Comparison of ENCODE assay signal across 10 cellular contexts in the genomic region with DNA sequence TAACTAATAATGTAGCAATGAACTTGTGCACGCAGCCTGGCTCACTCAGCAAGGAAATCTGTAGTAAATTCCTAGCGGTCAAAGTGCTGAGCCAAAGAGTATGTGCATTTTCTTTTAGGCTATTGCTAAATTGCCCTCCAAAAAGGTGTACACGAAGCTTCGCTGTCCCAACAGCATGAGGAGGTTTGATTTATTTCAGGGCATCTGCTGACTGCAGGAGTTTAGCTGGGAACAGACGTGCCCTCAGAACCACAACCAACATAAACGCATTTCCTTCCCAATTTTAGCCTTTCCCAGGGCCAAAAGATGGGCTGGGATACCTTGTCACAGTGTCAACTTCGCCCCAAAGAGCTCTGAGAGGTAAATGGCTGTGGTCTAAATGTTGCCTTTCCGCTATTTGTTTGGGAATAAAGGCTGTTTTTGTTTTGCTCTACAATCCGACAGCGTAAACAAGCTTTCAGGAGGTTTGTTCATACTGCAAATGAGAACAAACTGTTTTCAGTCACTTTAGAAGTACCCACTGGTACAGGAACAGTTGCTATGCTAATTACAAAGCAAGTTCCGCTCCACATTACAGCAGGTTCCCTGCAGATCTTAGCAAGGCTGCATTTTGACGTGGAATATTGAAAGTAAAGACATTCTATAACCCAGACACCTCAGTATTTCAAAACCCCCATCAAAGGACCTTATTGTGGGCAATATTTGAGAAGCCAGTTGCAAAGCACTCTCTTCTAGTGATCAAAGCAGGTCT. TPM values are rescaled to one million over a fixed set of nuclear protein-coding genes. Genes with fewer than 3 reads are reported as not detected.
A peak's percentile ranks its signal among the peaks of the same experiment; 100 is the strongest.
DNase-seq lines count a peak whose midpoint lies in the region; ATAC-seq and TF ChIP-seq lines count a peak whose summit lies in the region.
"Had no signal": no experiment of that assay in that cellular context is flagged by ENCODE, and none has a peak within 500 bp of the region (broad histone marks: within the 10 kb centered on the region; RNA-seq: fewer than 3 reads in every experiment).

No MANE protein-coding gene starts in this region.

- peak overlapping the region in 1 of 2 donors; percentile 35 for H3K4me3 ChIP-seq in CD4-positive, alpha-beta memory T cell (ENCODE audit: low read length in 2 of 2)
- H3K4me3 ChIP-seq in duodenal mucosa (ENCODE audit: low read depth in 1 of 2, low read length in 2 of 2) = peak overlapping the region; percentile 5 to 48
- H3K4me3 ChIP-seq in sigmoid colon = no peak overlapping the region
- no peak overlapping the region for H3K4me3 ChIP-seq in smooth muscle cell
- H3K4me3 ChIP-seq: SK-N-MC had no signal

- H3K9me3 ChIP-seq in CD4-positive, alpha-beta memory T cell (ENCODE audit: control insufficient read depth in 1 of 2, low read length in 2 of 2) = no peaks in the 10 kb centered on the region
- H3K9me3 ChIP-seq in duodenal mucosa (ENCODE audit: control insufficient read depth in 1 of 2, low read length in 2 of 2) (no peaks in the 10 kb centered on the region), sigmoid colon (no peaks in the 10 kb centered on the region), smooth muscle cell (replicated peaks; ENCODE audit: low read depth) (no peaks in the 10 kb centered on the region)

- peak; percentile 5 to 76 (median 73) for DNase-seq in CD4-positive, alpha-beta memory T cell
- DNase-seq in NOMO-1 treated with DMSO at 0.1 percent for 48 hours (lab: John Stamatoyannopoulos, UW; ENCODE audit: unreplicated experiment) (peak; percentile 70), sigmoid colon (no peak), smooth muscle cell (lab: John Stamatoyannopoulos, UW; ENCODE audit: unreplicated experiment) (no peak), NCI-H2227 (lab: John Stamatoyannopoulos, UW; ENCODE audit: unreplicated experiment) (no peak)
- DNase-seq: NCI-H1417 treated with DMSO at 0.1 percent for 48 hours had no signal

- CTCF ChIA-PET in CD4-positive, alpha-beta memory T cell (lab: Charles Lee; ENCODE audit: partially characterized antibody) = interaction anchor here (1.0 to 5.7 kb wide), 14 partner anchors 8 to 62 kb away, joined by 3 to 109 read pairs (median 8); partner anchors contain the start of gene VSIR

- H3K9me3 Mint-ChIP-seq in CD4-positive, alpha-beta memory T cell = peaks cover 0 to 2% (median 0%) of the 10 kb centered on the region in 8 donors

- H4K20me1 ChIP-seq in smooth muscle cell (ENCODE audit: low read depth) = no peaks in the 10 kb centered on the region

- POLR2A ChIA-PET in CD4-positive, alpha-beta memory T cell (lab: Charles Lee; ENCODE audit: partially characterized antibody) = interaction anchor here (6.5 to 26.4 kb wide), 3 partner anchors 12 to 36 kb away, joined by 164 to 1191 read pairs (median 1035); partner anchors contain the start of genes C10orf105 and VSIR

- no peak overlapping the region for H3K4me2 ChIP-seq in smooth muscle cell

- peak overlapping the region; percentile 95 to 99 (median 96) for H3K27ac Mint-ChIP-seq in CD4-positive, alpha-beta memory T cell

- TF ChIP-seq CTCF in sigmoid colon (IDR thresholded peaks at IDR 0.05) (no peak), smooth muscle cell (IDR thresholded peaks at IDR 0.05; ENCODE audit: borderline replicate concordance, insufficient read depth, poor library complexity, severe bottlenecking) (no peak)

- peaks cover 68 to 100% (median 83%) of the 10 kb centered on the region in 4 donors for H3K4me1 Mint-ChIP-seq in CD4-positive, alpha-beta memory T cell

- H3K4me3 Mint-ChIP-seq in CD4-positive, alpha-beta memory T cell = peak overlapping the region; percentile 54 to 87 (median 76)

- peak in 1 of 4 donors; percentile 40 for TF ChIP-seq EP300 in sigmoid colon (IDR thresholded peaks at IDR 0.05)

- H3K36me3 ChIP-seq in CD4-positive, alpha-beta memory T cell (ENCODE audit: insufficient read depth, low read length) = peaks cover 53% of the 10 kb centered on the region
- H3K36me3 ChIP-seq in duodenal mucosa (ENCODE audit: control insufficient read depth in 1 of 2, insufficient read depth in 2 of 2, low read length in 2 of 2) (peaks cover 21 to 49% of the 10 kb centered on the region in 2 donors), sigmoid colon (peaks cover 12 to 65% (median 40%) of the 10 kb centered on the region in 4 donors), smooth muscle cell (ENCODE audit: low read depth) (no peaks in the 10 kb centered on the region)

- TF ChIP-seq POLR2A in sigmoid colon (IDR thresholded peaks at IDR 0.05) = no peak

- no peaks in the 10 kb centered on the region for H3K27me3 ChIP-seq in CD4-positive, alpha-beta memory T cell (ENCODE audit: insufficient read depth, low read length)
- no peaks in the 10 kb centered on the region for H3K27me3 ChIP-seq in duodenal mucosa (ENCODE audit: control insufficient read depth in 1 of 2, insufficient read depth in 2 of 2, low read length in 2 of 2)
- no peaks in the 10 kb centered on the region for H3K27me3 ChIP-seq in sigmoid colon
- H3K27me3 ChIP-seq in smooth muscle cell (ENCODE audit: low read depth) = peaks cover 6% of the 10 kb centered on the region

- H3F3A ChIP-seq in smooth muscle cell (ENCODE audit: low read depth) = no peaks in the 10 kb centered on the region

- ATAC-seq in HG03045 (IDR thresholded peaks at IDR 0.05; ENCODE audit: unreplicated experiment) (no peak), GM19455 (IDR thresholded peaks at IDR 0.05; ENCODE audit: unreplicated experiment) (no peak)

- H3K27ac ChIP-seq in CD4-positive, alpha-beta memory T cell (ENCODE audit: low read depth, low read length) = peak overlapping the region; percentile 53
- H3K27ac ChIP-seq in duodenal mucosa (ENCODE audit: low read depth, low read length) (peak overlapping the region; percentile 80), sigmoid colon (peak overlapping the region; percentile 20 to 63 (median 59)), smooth muscle cell (ENCODE audit: low read depth) (no peak overlapping the region)
- H3K27ac ChIP-seq: SK-N-MC had no signal

- no peaks in the 10 kb centered on the region for H3K79me2 ChIP-seq in smooth muscle cell (ENCODE audit: low read depth)

- peaks cover 51 to 85% of the 10 kb centered on the region in 2 donors for H3K36me3 Mint-ChIP-seq in CD4-positive, alpha-beta memory T cell

- intact Hi-C loops in CD4-positive, alpha-beta memory T cell (cut with micrococcal nuclease) = loop anchor here (1.0 kb wide), 2 partner anchors 7 to 13 kb away; no protein-coding TSS in a partner anchor
- intact Hi-C loops in sigmoid colon (cut with DNase I) = no loop called here

- no peak overlapping the region for H2AFZ ChIP-seq in smooth muscle cell (ENCODE audit: low read depth)

- H3K9ac ChIP-seq in duodenal mucosa (ENCODE audit: low read depth in 1 of 2, low read length in 2 of 2) (peak overlapping the region; percentile 56 to 74), smooth muscle cell (ENCODE audit: low read depth) (no peak overlapping the region)

- H3K4me1 ChIP-seq in CD4-positive, alpha-beta memory T cell (ENCODE audit: insufficient read depth, low read length) = peaks cover 94% of the 10 kb centered on the region
- H3K4me1 ChIP-seq in duodenal mucosa (ENCODE audit: control insufficient read depth in 1 of 2, insufficient read depth in 2 of 2, low read length in 2 of 2) (peaks cover 81 to 86% of the 10 kb centered on the region in 2 donors), sigmoid colon (peaks cover 0 to 44% (median 13%) of the 10 kb centered on the region in 4 donors), smooth muscle cell (ENCODE audit: low read depth) (no peaks in the 10 kb centered on the region)

- no peaks in the 10 kb centered on the region for H3K27me3 Mint-ChIP-seq in CD4-positive, alpha-beta memory T cell

- 49 to 80% methylated on average over 12 of the region's 12 CpGs for WGBS in sigmoid colon, 2 donors
- WGBS in smooth muscle cell (ENCODE audit: low lambda C conversion rate) = 79% methylated on average over 12 of the region's 12 CpGs

RNA-seq across cellular contexts. Expression of gene VSIR, which starts 16.7 kb away (rescaled TPM):
- 10 to 100 TPM; 97.8 to 98.4 TPM for total RNA-seq in CD4-positive, alpha-beta memory T cell
- polyA plus RNA-seq in CD4-positive, alpha-beta memory T cell = 100 to 1,000 TPM; 350 to 372 TPM
- total RNA-seq in sigmoid colon (10 to 100 TPM; 24.6 to 46.7 (median 40.3) TPM), smooth muscle cell (0.58 and 3.6 TPM in 2 replicates)
- polyA plus RNA-seq in sigmoid colon (10 to 100 TPM; 12.0 to 73.1 (median 30.7) TPM), smooth muscle cell (2.6 and 3.6 TPM in 2 replicates)

RNA-seq across cellular contexts. Expression of gene C10orf105, which starts 37.0 kb away (rescaled TPM):
- under 1 TPM; 0.11 to 0.12 TPM for total RNA-seq in CD4-positive, alpha-beta memory T cell
- polyA plus RNA-seq in CD4-positive, alpha-beta memory T cell = under 1 TPM; 0.07 TPM
- total RNA-seq in sigmoid colon (under 1 TPM in 1 of 4 donors, not detected in 3; 0.55 TPM), smooth muscle cell (0.09 TPM in 1 of 2 replicates, not detected in the other)
- polyA plus RNA-seq in sigmoid colon (under 1 TPM in 1 of 3 donors, not detected in 2; 0.25 TPM), smooth muscle cell (not detected in 2 replicates)

Comparison
In these comparisons a context has a peak if more than half of its experiments do, and no peak if none do; other contexts are left out.
1. DNase-seq: peak in CD4-positive, alpha-beta memory T cell (5 of 5) and NOMO-1 treated with DMSO at 0.1 percent for 48 hours (single experiment); none in sigmoid colon (single experiment), smooth muscle cell (single experiment) and NCI-H2227 (single experiment).
2. H3K4me3 ChIP-seq: peak in duodenal mucosa (2 of 2); none in sigmoid colon (0 of 4) and smooth muscle cell (single experiment).